Comparison of ENCODE assay signal across 8 cellular contexts in the genomic region with DNA sequence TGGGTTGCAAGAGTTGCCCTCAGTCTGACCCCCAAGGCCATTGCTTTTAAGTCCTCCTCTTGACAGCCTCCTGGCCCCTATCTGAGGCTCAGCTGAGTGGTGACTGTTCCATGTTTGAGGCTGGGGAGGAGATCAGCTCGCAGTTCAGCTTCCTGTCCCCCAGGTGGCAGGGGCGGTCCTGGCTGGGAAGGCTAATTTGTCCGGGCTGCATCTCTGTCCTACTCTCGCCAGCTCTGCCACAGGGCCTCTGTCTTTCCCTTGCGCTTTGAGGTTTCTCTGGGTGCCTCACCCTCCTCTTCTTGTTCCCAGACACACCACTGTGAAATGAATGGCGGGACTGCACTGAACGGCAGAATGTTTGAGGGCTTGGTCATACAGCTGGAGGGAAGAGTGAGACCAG.
DNase-seq lines count a peak whose midpoint lies in the region; ATAC-seq and TF ChIP-seq lines count a peak whose summit lies in the region.

No MANE protein-coding gene starts in this region.

- H3K4me3 ChIP-seq in LNCaP clone FGC (ENCODE audit: low read depth, low read length) (no peak overlapping the region), SJSA1 (no peak overlapping the region), testis (no peak overlapping the region)

- no peak for TF ChIP-seq POLR2A in testis (IDR thresholded peaks at IDR 0.05)

- DNase-seq in NCI-H1417 (lab: John Stamatoyannopoulos, UW) (peak in 2 of 3 experiments; percentile 43 to 61), NCI-H1417 treated with DMSO at 0.1 percent for 48 hours (lab: John Stamatoyannopoulos, UW) (no peak), LNCaP clone FGC (ENCODE audit: low read depth) (no peak), SJSA1 (ENCODE audit: low read depth in 1 of 2, low spot score in 2 of 2) (peak; percentile 57 to 76), hepatic stellate cell (ENCODE audit: low spot score) (peak; percentile 80), NCI-H187 treated with DMSO at 0.1 percent for 48 hours (lab: John Stamatoyannopoulos, UW) (no peak), testis (no peak)

- H3K27ac ChIP-seq in SJSA1, result no peak overlapping the region
- no peak overlapping the region for H3K27ac ChIP-seq in testis

- intact Hi-C loops in testis (cut with DNase I; ENCODE audit: low total_unique reads), result no loop called here

- H3K4me1 ChIP-seq in SJSA1 (replicated peaks) (peaks cover 4% of the 10 kb centered on the region; the same call in 1 of the 2 replicates), testis (no peaks in the 10 kb centered on the region)

- no peak for ATAC-seq in HG02938 (IDR thresholded peaks at IDR 0.05; ENCODE audit: unreplicated experiment)

- TF ChIP-seq CTCF in LNCaP clone FGC (IDR thresholded peaks at IDR 0.05; ENCODE audit: control insufficient read depth, extremely low read depth, insufficient read depth) (peak; percentile 66), testis (IDR thresholded peaks at IDR 0.05) (no peak)

- H3K27me3 ChIP-seq in SJSA1 (replicated peaks) (peaks cover 6% of the 10 kb centered on the region; the same call in 1 of the 2 replicates), testis (no peaks in the 10 kb centered on the region)

- WGBS in testis, 2 donors, result 57 to 73% methylated on average over 7 of the region's 7 CpGs

- H3K36me3 ChIP-seq in SJSA1 (no peaks in the 10 kb centered on the region), testis (ENCODE audit: low read depth, missing control alignments) (no peaks in the 10 kb centered on the region)

- H3K9me3 ChIP-seq in SJSA1 (replicated peaks) (no peaks in the 10 kb centered on the region), testis (no peaks in the 10 kb centered on the region)

Comparison
In these comparisons a context has a peak if more than half of its experiments do, and no peak if none do; other contexts are left out.
1. DNase-seq: peak in NCI-H1417 (2 of 3), SJSA1 (2 of 2) and hepatic stellate cell (single experiment); none in NCI-H1417 treated with DMSO at 0.1 percent for 48 hours (single experiment), LNCaP clone FGC (single experiment), NCI-H187 treated with DMSO at 0.1 percent for 48 hours (single experiment) and testis (single experiment).